ENCODE assay signal across 10 cellular contexts in genomic region chr5:29697786-29698414, GRCh38.
DNase-seq lines count a peak whose midpoint lies in the region; ATAC-seq, FAIRE-seq and TF ChIP-seq lines count a peak whose summit lies in the region.
"Had no signal": no experiment of that assay in that cellular context is flagged by ENCODE, and none has a peak within 500 bp of the region (broad histone marks: within the 10 kb centered on the region; RNA-seq: fewer than 3 reads in every experiment).

No MANE protein-coding gene starts in this region.

- H3K4me1 Mint-ChIP-seq in activated T-cell treated with anti-CD3 and anti-CD28 coated beads, Interleukin-2, amount 50 U/mL, for 4 hours (ENCODE audit: low read depth): no peaks in the 10 kb centered on the region

- H3K36me3 ChIP-seq in PC-3 (ENCODE audit: low read depth, low read length): no peaks in the 10 kb centered on the region
- H3K36me3 ChIP-seq in hepatocyte (replicated peaks; ENCODE audit: insufficient read depth, low read depth): no peaks in the 10 kb centered on the region
- H3K36me3 ChIP-seq in small intestine (ENCODE audit: control insufficient read depth in 2 of 2, insufficient read depth in 2 of 2, low read length in 2 of 2): no peaks in the 10 kb centered on the region

- 72% methylated on average over 9 of the region's 9 CpGs for WGBS in hepatocyte (ENCODE audit: low lambda C conversion rate, missing lambda C conversion rate)
- 74 to 82% (median 78%) methylated on average over 9 of the region's 9 CpGs for WGBS in small intestine, 3 donors

- H3K4me2 ChIP-seq in PC-3 (ENCODE audit: low read length) (no peak overlapping the region), hepatocyte (no peak overlapping the region)

- intact Hi-C loops in PC-3 (cut with micrococcal nuclease) (loop anchor here (10.0 kb wide), 1 partner anchor 333 kb away; no protein-coding TSS in a partner anchor), left cardiac atrium (cut with DNase I) (no loop called here)

- H3K9me3 Mint-ChIP-seq in activated T-cell treated with anti-CD3 and anti-CD28 coated beads, Interleukin-2, amount 50 U/mL, for 4 hours: peaks cover 28% of the 10 kb centered on the region

- H3K4me3 ChIP-seq in PC-3 (ENCODE audit: low read length) (no peak overlapping the region), hepatocyte (no peak overlapping the region), small intestine (ENCODE audit: low read depth in 1 of 2, low read length in 2 of 2) (no peak overlapping the region)

- H3K9ac ChIP-seq in PC-3 (ENCODE audit: low read length): no peak overlapping the region

- H3K79me2 ChIP-seq in PC-3 (ENCODE audit: low read length): no peaks in the 10 kb centered on the region
- no peaks in the 10 kb centered on the region for H3K79me2 ChIP-seq in hepatocyte

- H3K9me3 ChIP-seq in PC-3 (ENCODE audit: low read length): no peaks in the 10 kb centered on the region
- H3K9me3 ChIP-seq in hepatocyte (ENCODE audit: low read depth): no peaks in the 10 kb centered on the region
- H3K9me3 ChIP-seq in small intestine (ENCODE audit: control insufficient read depth, low read depth): no peaks in the 10 kb centered on the region

- H2AFZ ChIP-seq in PC-3 (ENCODE audit: low read length) (no peak overlapping the region), hepatocyte (no peak overlapping the region)

- H3K27ac ChIP-seq in PC-3 (ENCODE audit: low read length) (no peak overlapping the region), hepatocyte (no peak overlapping the region), small intestine (ENCODE audit: low read depth in 1 of 2, low read length in 1 of 2) (no peak overlapping the region)

- DNase-seq in COLO829 (ENCODE audit: low spot score) (peak; percentile 1), HuH-7.5 (ENCODE audit: low spot score) (peak; percentile 8), PC-3 (peak; percentile 48), hepatocyte (ENCODE audit: low spot score) (peak; percentile 46), anterior cingulate cortex (lab: John Stamatoyannopoulos, UW) (no peak), small intestine (no peak), left cardiac atrium (no peak)
- DNase-seq in activated T-cell treated with anti-CD3 and anti-CD28 coated beads, Interleukin-2, amount 50 U/mL, for 4 hours: no peak
- DNase-seq: amniotic stem cell had no signal

- no peak for FAIRE-seq in small intestine (lab: Jason Lieb, UNC)
- FAIRE-seq: frontal cortex had no signal

- no peaks in the 10 kb centered on the region for H3K36me3 Mint-ChIP-seq in activated T-cell treated with anti-CD3 and anti-CD28 coated beads, Interleukin-2, amount 50 U/mL, for 4 hours (ENCODE audit: insufficient read depth)

- CTCF ChIA-PET in PC-3 (lab: Charles Lee): interaction anchor here (0.6 kb wide), 2 partner anchors 331 to 540 kb away, joined by 3 to 4 read pairs; no protein-coding TSS in a partner anchor

- POLR2A ChIA-PET in PC-3 (lab: Charles Lee; ENCODE audit: unreplicated experiment): no interaction called here

- H3K4me3 Mint-ChIP-seq in activated T-cell treated with anti-CD3 and anti-CD28 coated beads, Interleukin-2, amount 50 U/mL, for 4 hours: no peak overlapping the region

- H3K27me3 ChIP-seq in PC-3 (ENCODE audit: low read length): no peaks in the 10 kb centered on the region
- H3K27me3 ChIP-seq in hepatocyte: no peaks in the 10 kb centered on the region
- H3K27me3 ChIP-seq in small intestine (ENCODE audit: control insufficient read depth in 2 of 2, insufficient read depth in 2 of 2, low read length in 2 of 2): no peaks in the 10 kb centered on the region

- peak; percentile 45 for ATAC-seq in PC-3
- ATAC-seq in left cardiac atrium: no peak
- no peak for ATAC-seq in activated T-cell treated with anti-CD3 and anti-CD28 coated beads, Interleukin-2, amount 50 U/mL, for 4 hours

- H4K20me1 ChIP-seq in PC-3 (ENCODE audit: low read length) (no peaks in the 10 kb centered on the region), hepatocyte (ENCODE audit: insufficient read depth, poor library complexity, severe bottlenecking) (no peaks in the 10 kb centered on the region)

- TF ChIP-seq CTCF in PC-3 (conservative IDR thresholded peaks at IDR 0.05; ENCODE audit: low read depth, low read length) (peak; percentile 73), hepatocyte (IDR thresholded peaks at IDR 0.05; ENCODE audit: poor library complexity) (peak; percentile 43)

- no TSS peak for BruUV-seq in PC-3 (replicated peaks; lab: Mats Ljungman, UMichigan)

- H3K4me1 ChIP-seq in PC-3 (ENCODE audit: insufficient read depth, low read length) (0 out of 2 replicates have a peak, but pooled peaks cover 2% of the 10 kb centered on the region), hepatocyte (ENCODE audit: insufficient read depth) (no peaks in the 10 kb centered on the region), small intestine (ENCODE audit: control insufficient read depth in 2 of 2, insufficient read depth in 1 of 2, low read depth in 1 of 2, low read length in 1 of 2) (no peaks in the 10 kb centered on the region)

- no peaks in the 10 kb centered on the region for H3K27me3 Mint-ChIP-seq in activated T-cell treated with anti-CD3 and anti-CD28 coated beads, Interleukin-2, amount 50 U/mL, for 4 hours (ENCODE audit: low read depth)

- H3K9me2 ChIP-seq in PC-3 (replicated peaks; ENCODE audit: low read length): no peaks in the 10 kb centered on the region
- no peaks in the 10 kb centered on the region for H3K9me2 ChIP-seq in hepatocyte (replicated peaks; ENCODE audit: insufficient read depth)

- no peaks in the 10 kb centered on the region for H3F3A ChIP-seq in PC-3 (ENCODE audit: low read length, unreplicated experiment)

Comparison
In these comparisons a context has a peak if more than half of its experiments do, and no peak if none do; other contexts are left out.
1. DNase-seq: peak in COLO829 (single experiment), HuH-7.5 (single experiment), PC-3 (single experiment) and hepatocyte (single experiment); none in anterior cingulate cortex (0 of 58), small intestine (single experiment), left cardiac atrium (single experiment) and activated T-cell treated with anti-CD3 and anti-CD28 coated beads, Interleukin-2, amount 50 U/mL, for 4 hours (single experiment).